Comparison of ENCODE assay signal across 12 cellular contexts in genomic region chr1:10745383-10745782, GRCh38.
"Had no signal": no experiment of that assay in that cellular context is flagged by ENCODE, and none has a peak within 500 bp of the region (broad histone marks: within the 10 kb centered on the region; RNA-seq: fewer than 3 reads in every experiment).

No MANE protein-coding gene starts in this region.

- H3K36me3 ChIP-seq: uterus had no signal

- H3K27ac ChIP-seq: body of pancreas had no signal

- H3K9me3 ChIP-seq: body of pancreas, esophagus squamous epithelium, uterus had no signal

- ATAC-seq: activated naive CD4-positive, alpha-beta T cell treated with anti-CD3 and anti-CD28 coated beads, Interleukin-2, amount 50 U/mL, for 72 hours; body of pancreas; naive thymus-derived CD4-positive, alpha-beta T cell had no signal

- H3K4me3 ChIP-seq: body of pancreas, esophagus squamous epithelium, uterus had no signal

- H3K4me1 ChIP-seq: body of pancreas had no signal

- DNase-seq: activated T-cell treated with anti-CD3 and anti-CD28 coated beads, Interleukin-2, amount 50 U/mL, for 1 hour; amniotic stem cell; body of pancreas; esophagus squamous epithelium; foreskin fibroblast; head of caudate nucleus; islet precursor cell; naive thymus-derived CD4-positive, alpha-beta T cell; stimulated activated CD4-positive, alpha-beta T cell treated with anti-CD3 and anti-CD28 coated beads, Interleukin-4, amount 100 ng/mL, for 1 hour; stimulated activated CD8-positive, alpha-beta memory T cell treated with anti-CD3 and anti-CD28 coated beads, Interleukin-4, amount 100 ng/mL, for 48 hours; uterus had no signal

- H3K27me3 ChIP-seq: body of pancreas, esophagus squamous epithelium, uterus had no signal
